22 cellular contexts compared by ENCODE assay signal in genomic region chr6:95078457-95078856, GRCh38.
"Had no signal": no experiment of that assay in that cellular context is flagged by ENCODE, and none has a peak within 500 bp of the region (broad histone marks: within the 10 kb centered on the region; RNA-seq: fewer than 3 reads in every experiment).

No MANE protein-coding gene starts in this region.

- H3K27me3 ChIP-seq: gastrocnemius medialis, ovary, thyroid gland, upper lobe of left lung had no signal

- H3K4me2 ChIP-seq: smooth muscle cell had no signal

- H3K36me3 ChIP-seq: esophagus muscularis mucosa, gastrocnemius medialis, ovary, suprapubic skin, thyroid gland, upper lobe of left lung, uterus had no signal

- H3K4me3 ChIP-seq: dorsolateral prefrontal cortex, esophagus muscularis mucosa, gastrocnemius medialis, mucosa of descending colon, ovary, smooth muscle cell, suprapubic skin, thyroid gland, upper lobe of left lung, uterus had no signal

- H3K27ac ChIP-seq: dorsolateral prefrontal cortex, epithelial cell of prostate, esophagus muscularis mucosa, gastrocnemius medialis, ovary, suprapubic skin, thyroid gland, upper lobe of left lung, uterus had no signal

- H3K4me1 ChIP-seq: esophagus muscularis mucosa, gastrocnemius medialis, suprapubic skin, thyroid gland, upper lobe of left lung, uterus had no signal

- DNase-seq: cortex of kidney; dorsolateral prefrontal cortex; effector memory CD4-positive, alpha-beta T cell; gastrocnemius medialis; glutamatergic neuron; islet precursor cell; mammary epithelial cell; mucosa of descending colon; naive thymus-derived CD8-positive, alpha-beta T cell; nucleus accumbens; ovary; right cardiac atrium; stimulated activated CD4-positive, alpha-beta T cell treated with anti-CD3 and anti-CD28 coated beads, Interleukin-2, amount 100 ng/mL, for 48 hours; stimulated activated naive CD4-positive, alpha-beta T cell treated with Interleukin-2 at 50 U/mL for 16 hours; thyroid gland; upper lobe of left lung; uterus had no signal

- ATAC-seq: gastrocnemius medialis; left lobe of liver; mucosa of descending colon; naive thymus-derived CD8-positive, alpha-beta T cell; right cardiac atrium had no signal
